In the genomic region with DNA sequence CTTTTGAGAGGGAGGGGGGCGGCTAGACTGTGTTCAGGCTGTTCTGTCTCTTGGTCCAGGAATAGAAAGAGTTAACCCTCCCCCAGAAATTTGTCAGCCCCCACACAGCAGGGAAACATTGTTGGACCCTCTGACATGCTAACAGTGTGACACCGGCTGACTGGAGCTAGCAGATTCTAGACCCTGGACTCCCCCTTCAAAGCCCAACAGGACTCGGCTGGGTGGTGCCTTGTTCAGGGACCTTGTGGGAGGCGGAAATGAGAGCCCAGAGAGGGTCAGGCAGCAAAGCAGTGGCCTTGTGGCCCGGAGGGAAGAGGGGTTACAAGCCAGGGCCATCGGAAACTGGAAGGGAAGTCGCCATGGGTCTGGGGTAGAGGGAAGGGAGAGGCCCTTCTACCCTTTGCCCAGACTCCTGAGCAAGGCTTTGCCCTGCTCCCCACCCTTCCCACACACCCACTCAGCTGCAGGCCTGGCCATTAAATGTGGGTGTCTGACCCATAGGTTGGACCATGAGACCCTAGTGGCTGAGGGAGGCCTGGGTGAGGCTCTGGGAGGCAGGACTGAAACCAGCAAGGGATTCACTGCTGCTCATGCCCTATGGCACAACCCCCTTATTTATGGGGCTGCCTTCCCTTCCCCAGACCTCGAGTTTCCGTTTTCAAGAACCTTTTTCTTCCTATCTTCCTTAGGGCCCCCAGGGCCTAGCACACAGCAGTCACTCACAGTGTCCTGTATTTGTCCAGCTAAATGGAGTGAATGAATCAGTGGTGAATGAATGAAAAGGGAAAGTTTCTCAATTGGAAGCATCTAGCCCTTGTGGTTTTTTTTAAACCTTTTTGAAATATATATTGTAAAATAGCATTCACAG, we compare ENCODE assay signal across 12 cellular contexts. TPM values are rescaled to one million over a fixed set of nuclear protein-coding genes. Genes with fewer than 3 reads are reported as not detected.
A peak's percentile ranks its signal among the peaks of the same experiment; 100 is the strongest.
DNase-seq lines count a peak whose midpoint lies in the region; ATAC-seq and TF ChIP-seq lines count a peak whose summit lies in the region.
"Had no signal": no experiment of that assay in that cellular context is flagged by ENCODE, and none has a peak within 500 bp of the region (broad histone marks: within the 10 kb centered on the region; RNA-seq: fewer than 3 reads in every experiment).

No MANE protein-coding gene starts in this region.

- H3K9me3 ChIP-seq in esophagus squamous epithelium (no peaks in the 10 kb centered on the region), mucosa of descending colon (no peaks in the 10 kb centered on the region)

- peaks cover 64 to 100% (median 68%) of the 10 kb centered on the region in 3 donors for H3K4me1 ChIP-seq in esophagus squamous epithelium
- peaks cover 5% of the 10 kb centered on the region for H3K4me1 ChIP-seq in mucosa of descending colon (ENCODE audit: low read depth)

- H3K27me3 Mint-ChIP-seq in osteocyte (ENCODE audit: unreplicated experiment): no peaks in the 10 kb centered on the region

- no peak for TF ChIP-seq CTCF in esophagus squamous epithelium (IDR thresholded peaks at IDR 0.05)
- TF ChIP-seq CTCF in osteocyte (IDR thresholded peaks at IDR 0.05): no peak
- TF ChIP-seq CTCF in mucosa of descending colon (IDR thresholded peaks at IDR 0.05): no peak

- H3K4me3 Mint-ChIP-seq in osteocyte (ENCODE audit: unreplicated experiment): peak overlapping the region; percentile 84

- no peak for TF ChIP-seq POLR2A in esophagus squamous epithelium (IDR thresholded peaks at IDR 0.05)

- DNase-seq in ELR (ENCODE audit: low read depth): peak; percentile 21
- DNase-seq in NOMO-1 treated with DMSO at 0.1 percent for 48 hours (lab: John Stamatoyannopoulos, UW; ENCODE audit: unreplicated experiment): peak; percentile 17
- no peak for DNase-seq in esophagus squamous epithelium (lab: John Stamatoyannopoulos, UW)
- no peak for DNase-seq in osteocyte (ENCODE audit: extremely low spot score, unreplicated experiment)
- no peak for DNase-seq in activated T-cell treated with anti-CD3 and anti-CD28 coated beads, Interleukin-2, amount 50 U/mL, for 48 hours
- DNase-seq in NCI-H146 (lab: John Stamatoyannopoulos, UW): no peak
- no peak for DNase-seq in mucosa of descending colon
- DNase-seq: activated naive CD4-positive, alpha-beta T cell; KBM-7 had no signal

- peaks cover 60% of the 10 kb centered on the region for H3K4me1 Mint-ChIP-seq in osteocyte (ENCODE audit: unreplicated experiment)

- no peaks in the 10 kb centered on the region for H3K36me3 Mint-ChIP-seq in osteocyte (ENCODE audit: unreplicated experiment)

- intact Hi-C loops in esophagus squamous epithelium (cut with DNase I) (no loop called here), mucosa of descending colon (cut with DNase I, micrococcal nuclease) (no loop called here)

- peaks cover 0 to 12% (median 0%) of the 10 kb centered on the region in 4 donors for H3K27me3 ChIP-seq in esophagus squamous epithelium

- 37 to 74% methylated on average over 2 to 6 of the region's 9 CpGs for WGBS in esophagus squamous epithelium, 2 donors

- no peaks in the 10 kb centered on the region for H3K36me3 ChIP-seq in esophagus squamous epithelium
- H3K36me3 ChIP-seq in mucosa of descending colon (ENCODE audit: low read depth): no peaks in the 10 kb centered on the region

- ATAC-seq in HG02642 (IDR thresholded peaks at IDR 0.05; ENCODE audit: poor library complexity, unreplicated experiment): no peak
- ATAC-seq in mucosa of descending colon: no peak

- H3K4me3 ChIP-seq in esophagus squamous epithelium (no peak overlapping the region), mucosa of descending colon (no peak overlapping the region)
- H3K4me3 ChIP-seq: lung had no signal

- H3K27ac ChIP-seq in esophagus squamous epithelium: peak overlapping the region; percentile 3 to 71 (median 54)
- H3K27ac ChIP-seq: epithelial cell of prostate had no signal

- no peaks in the 10 kb centered on the region for H3K9me3 Mint-ChIP-seq in osteocyte (ENCODE audit: unreplicated experiment)

- peak overlapping the region; percentile 91 for H3K27ac Mint-ChIP-seq in osteocyte (ENCODE audit: unreplicated experiment)

RNA-seq across cellular contexts. Expression of gene RAI1, which starts 44.8 kb away (rescaled TPM):
- total RNA-seq in esophagus squamous epithelium (10 to 100 TPM; 17.0 to 36.3 (median 22.3) TPM), osteocyte (40.0 and 40.1 TPM in 2 replicates), mucosa of descending colon (10 to 100 TPM; 12.9 to 29.2 (median 17.0) TPM)

Comparison
In these comparisons a context has a peak if more than half of its experiments do, and no peak if none do; other contexts are left out.
1. DNase-seq: peak in ELR (single experiment) and NOMO-1 treated with DMSO at 0.1 percent for 48 hours (single experiment); none in esophagus squamous epithelium (single experiment), osteocyte (single experiment), activated T-cell treated with anti-CD3 and anti-CD28 coated beads, Interleukin-2, amount 50 U/mL, for 48 hours (0 of 2), NCI-H146 (single experiment) and mucosa of descending colon (0 of 3).